11 cellular contexts compared by ENCODE assay signal in the genomic region with DNA sequence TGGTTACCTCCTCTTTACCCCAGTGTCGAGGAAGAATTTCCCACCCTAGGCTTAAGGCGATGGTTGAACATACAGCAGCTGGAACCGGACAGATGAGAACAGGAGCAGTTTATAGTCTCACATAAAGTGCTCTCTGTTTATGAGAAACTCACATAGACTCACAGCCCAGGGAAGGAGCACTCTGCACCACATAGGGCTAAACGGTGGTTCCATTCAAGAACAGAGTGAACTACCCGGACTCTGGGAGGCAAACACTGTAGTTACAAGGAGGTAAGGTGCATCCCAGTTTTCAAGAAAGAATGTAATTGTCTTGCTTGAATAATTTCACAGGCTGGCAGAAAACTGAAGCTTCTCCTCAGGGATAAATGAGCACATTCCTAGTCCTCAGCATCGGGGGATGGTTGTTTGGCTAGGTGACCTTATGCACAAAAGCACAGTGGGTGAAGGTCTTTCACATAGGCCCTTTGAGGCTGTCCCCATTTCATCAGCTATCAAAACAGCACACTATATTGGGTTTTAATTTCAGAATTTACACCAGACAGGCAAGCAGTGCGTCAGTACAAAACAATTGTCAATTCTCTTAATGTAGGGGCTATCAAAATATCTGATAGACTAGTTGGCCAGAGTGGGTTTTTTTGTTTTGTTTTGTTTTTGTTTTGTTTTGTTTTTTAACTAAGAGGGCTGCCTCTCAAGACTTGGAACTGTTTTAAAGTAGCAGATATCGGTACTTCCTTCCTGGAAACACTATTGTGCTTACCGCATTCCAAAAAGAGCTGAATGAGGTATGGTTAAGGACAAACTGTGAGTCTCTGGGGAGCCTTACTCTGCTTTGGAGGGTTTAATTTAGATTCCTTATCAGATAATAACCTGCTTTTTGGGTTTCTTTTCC.
"Had no signal": no experiment of that assay in that cellular context is flagged by ENCODE, and none has a peak within 500 bp of the region (broad histone marks: within the 10 kb centered on the region; RNA-seq: fewer than 3 reads in every experiment).

No MANE protein-coding gene starts in this region.

- H3K4me3 ChIP-seq: adrenal gland, gastroesophageal sphincter, heart right ventricle, ovary had no signal

- H3K36me3 ChIP-seq: adrenal gland, gastroesophageal sphincter, heart right ventricle, ovary had no signal

- H3K9me3 ChIP-seq: adrenal gland, gastroesophageal sphincter, ovary had no signal

- H3K27ac ChIP-seq: adrenal gland, gastroesophageal sphincter, heart right ventricle, ovary had no signal

- H3K4me3 Mint-ChIP-seq: activated naive CD4-positive, alpha-beta T cell treated with anti-CD3 and anti-CD28 coated beads, Interleukin-2, amount 50 U/mL, for 24 hours; nephron; stimulated activated effector memory CD8-positive, alpha-beta T cell treated with anti-CD3 and anti-CD28 coated beads, Interleukin-12 subunit alpha, Interleukin-12 subunit beta, amount 100 ng/mL, for 72 hours had no signal

- H3K4me1 ChIP-seq: adrenal gland, gastroesophageal sphincter, heart right ventricle had no signal

- H3K27ac Mint-ChIP-seq: activated naive CD4-positive, alpha-beta T cell treated with anti-CD3 and anti-CD28 coated beads, Interleukin-2, amount 50 U/mL, for 24 hours; stimulated activated effector memory CD8-positive, alpha-beta T cell treated with anti-CD3 and anti-CD28 coated beads, Interleukin-12 subunit alpha, Interleukin-12 subunit beta, amount 100 ng/mL, for 72 hours had no signal

- H3K4me1 Mint-ChIP-seq: activated naive CD4-positive, alpha-beta T cell treated with anti-CD3 and anti-CD28 coated beads, Interleukin-2, amount 50 U/mL, for 24 hours; stimulated activated effector memory CD8-positive, alpha-beta T cell treated with anti-CD3 and anti-CD28 coated beads, Interleukin-12 subunit alpha, Interleukin-12 subunit beta, amount 100 ng/mL, for 72 hours had no signal

- DNase-seq: activated CD4-positive, CD25-positive, alpha-beta regulatory T cell treated with anti-CD3 and anti-CD28 coated beads, Interleukin-2, amount 50 U/mL, for 72 hours; adrenal gland; dermis blood vessel endothelial cell; heart right ventricle; left ventricle myocardium superior; mesenchymal stem cell; ovary had no signal

- H3K27me3 Mint-ChIP-seq: activated naive CD4-positive, alpha-beta T cell treated with anti-CD3 and anti-CD28 coated beads, Interleukin-2, amount 50 U/mL, for 24 hours had no signal

- ATAC-seq: gastroesophageal sphincter; heart right ventricle; left ventricle myocardium superior; stimulated activated effector memory CD8-positive, alpha-beta T cell treated with anti-CD3 and anti-CD28 coated beads, Interleukin-12 subunit alpha, Interleukin-12 subunit beta, amount 100 ng/mL, for 72 hours had no signal

- H3K27me3 ChIP-seq: adrenal gland, gastroesophageal sphincter, heart right ventricle, ovary had no signal

- H3K36me3 Mint-ChIP-seq: activated naive CD4-positive, alpha-beta T cell treated with anti-CD3 and anti-CD28 coated beads, Interleukin-2, amount 50 U/mL, for 24 hours; stimulated activated effector memory CD8-positive, alpha-beta T cell treated with anti-CD3 and anti-CD28 coated beads, Interleukin-12 subunit alpha, Interleukin-12 subunit beta, amount 100 ng/mL, for 72 hours had no signal
